9 cellular contexts compared by ENCODE assay signal in the genomic region with DNA sequence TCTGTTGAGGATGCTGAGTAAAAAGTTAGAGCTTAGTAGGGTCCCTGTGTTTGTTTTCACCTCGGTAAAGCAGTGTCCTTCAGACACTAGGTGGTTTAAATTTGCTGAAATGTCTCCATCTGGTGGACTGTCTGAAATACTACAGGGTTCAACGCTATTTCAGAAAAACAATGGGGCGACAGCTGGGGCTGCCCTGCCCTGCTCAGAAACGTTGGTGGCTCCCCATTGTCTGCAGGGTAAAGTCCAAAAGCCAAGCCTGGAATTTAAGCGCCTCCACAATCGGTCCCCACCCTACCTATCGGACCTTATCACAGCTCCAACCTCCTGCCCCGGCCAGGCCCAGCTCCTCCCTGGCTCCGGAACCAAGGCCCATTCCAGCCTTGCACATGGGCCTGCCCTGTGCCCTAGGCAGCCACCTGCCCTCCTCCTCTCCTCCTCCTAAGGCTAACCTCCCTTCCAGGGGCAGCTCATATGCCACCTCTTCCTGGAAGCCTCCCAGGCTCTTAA. TPM values are rescaled to one million over a fixed set of nuclear protein-coding genes. Genes with fewer than 3 reads are reported as not detected.
DNase-seq lines count a peak whose midpoint lies in the region; ATAC-seq, FAIRE-seq and TF ChIP-seq lines count a peak whose summit lies in the region.
"Had no signal": no experiment of that assay in that cellular context is flagged by ENCODE, and none has a peak within 500 bp of the region (broad histone marks: within the 10 kb centered on the region; RNA-seq: fewer than 3 reads in every experiment).

No MANE protein-coding gene starts in this region.

- H3K9me3 ChIP-seq in mammary epithelial cell (replicated peaks; ENCODE audit: insufficient read depth, low read length) (no peaks in the 10 kb centered on the region), stomach (no peaks in the 10 kb centered on the region)

- H3K27ac ChIP-seq in mammary epithelial cell (ENCODE audit: insufficient read depth, low read depth, low read length) (no peak overlapping the region), stomach (peak overlapping the region in 4 of 5 donors; percentile 34 to 67 (median 66))

- H3K4me3 ChIP-seq in mammary epithelial cell (replicated peaks in 1 of 3; ENCODE audit: insufficient read depth in 1 of 3, low read depth in 2 of 3, low read length in 3 of 3), result no peak overlapping the region
- no peak overlapping the region for H3K4me3 ChIP-seq in stomach

- H3K4me1 ChIP-seq in mammary epithelial cell (ENCODE audit: insufficient read depth, low read length), result peaks cover 9% of the 10 kb centered on the region
- peaks cover 18 to 50% (median 38%) of the 10 kb centered on the region in 4 donors for H3K4me1 ChIP-seq in stomach

- H3K27me3 ChIP-seq in mammary epithelial cell (ENCODE audit: insufficient read depth, low read length), result no peaks in the 10 kb centered on the region
- no peaks in the 10 kb centered on the region for H3K27me3 ChIP-seq in stomach

- H3K4me2 ChIP-seq in mammary epithelial cell (ENCODE audit: insufficient read depth, low read depth, low read length), result no peak overlapping the region

- no peak for TF ChIP-seq EP300 in stomach (IDR thresholded peaks at IDR 0.05)

- FAIRE-seq in RCC 7860 (lab: Jason Lieb, UNC), result no peak
- FAIRE-seq: A204.1 had no signal

- TF ChIP-seq CTCF in mammary epithelial cell (conservative IDR thresholded peaks at IDR 0.05 in 1 of 2, IDR thresholded peaks at IDR 0.05 in 1 of 2; ENCODE audit: extremely low read depth in 1 of 2, insufficient read depth in 1 of 2, low read depth in 1 of 2, low read length in 2 of 2), result peak; percentile 63 to 67
- peak in 5 of 7 experiments; percentile 61 to 92 (median 80) for TF ChIP-seq CTCF in stomach (IDR thresholded peaks at IDR 0.05)

- intact Hi-C loops in mammary epithelial cell (cut with micrococcal nuclease) (loop anchor here (1.0 to 10.0 kb wide), 5 partner anchors 193 to 345 kb away; partner anchors contain the start of gene PPARG), stomach (cut with DNase I; ENCODE audit: low total_unique reads) (loop anchor here (5.0 kb wide), 1 partner anchor 348 kb away; no protein-coding TSS in a partner anchor)

- dilution Hi-C loops in mammary epithelial cell (cut with HindIII; ENCODE audit: low sequenced_read_pairs), result no loop called here

- in situ Hi-C loops in mammary epithelial cell (cut with MboI; ENCODE audit: low sequenced_read_pairs in 2 of 2), result loop anchor here (5.0 kb wide), 1 partner anchor 343 kb away; no protein-coding TSS in a partner anchor

- peaks cover 5% of the 10 kb centered on the region for H3K79me2 ChIP-seq in mammary epithelial cell (ENCODE audit: insufficient read depth, low read length)

- no peak overlapping the region for H3K9ac ChIP-seq in mammary epithelial cell (ENCODE audit: insufficient read depth, low read length)

- CTCF ChIA-PET in mammary epithelial cell (lab: Charles Lee; ENCODE audit: low non-redundant PET), result interaction anchor here (0.6 to 1.5 kb wide), 5 partner anchors 28 to 347 kb away, joined by 3 to 13 read pairs (median 4); no protein-coding TSS in a partner anchor

- H3K36me3 ChIP-seq in mammary epithelial cell (ENCODE audit: insufficient read depth, low read length) (no peaks in the 10 kb centered on the region), stomach (no peaks in the 10 kb centered on the region)

- H2AFZ ChIP-seq in mammary epithelial cell (ENCODE audit: low read depth, low read length), result peak overlapping the region; percentile 58

- DNase-seq in DMS 273 (lab: John Stamatoyannopoulos, UW; ENCODE audit: unreplicated experiment) (peak; percentile 57), DMS 273 treated with DMSO at 0.1 percent for 48 hours (lab: John Stamatoyannopoulos, UW) (no peak), RCC 7860 (ENCODE audit: low spot score) (peak; percentile 35), mammary epithelial cell (peak; percentile 8), iris pigment epithelial cell (ENCODE audit: low read depth) (peak; percentile 45), stomach (peak; percentile 78)

- no peak for TF ChIP-seq POLR2A in stomach (IDR thresholded peaks at IDR 0.05)

- BruUV-seq in mammary epithelial cell (replicated peaks; lab: Mats Ljungman, UMichigan), result no TSS peak

- H4K20me1 ChIP-seq in mammary epithelial cell (ENCODE audit: insufficient read depth, low read length), result no peaks in the 10 kb centered on the region

- WGBS in mammary epithelial cell (ENCODE audit: low coverage, missing lambda C conversion rate), result 22% methylated on average over 9 of the region's 9 CpGs
- WGBS in stomach, 5 donors, result 9 to 24% (median 16%) methylated on average over 9 of the region's 9 CpGs

- ATAC-seq in HG03565 (IDR thresholded peaks at IDR 0.05; ENCODE audit: unreplicated experiment) (peak; percentile 26), HG03108 (IDR thresholded peaks at IDR 0.05; ENCODE audit: unreplicated experiment) (no peak)

RNA-seq across cellular contexts. Expression of gene TSEN2, which starts 4.3 kb away (rescaled TPM):
- total RNA-seq in mammary epithelial cell (10 to 100 TPM; 16.0 to 24.6 TPM), stomach (10 to 100 TPM; 12.9 to 43.0 (median 33.9) TPM)
- polyA plus RNA-seq in mammary epithelial cell (14.6 TPM), stomach (10 to 100 TPM; 10.7 to 16.8 (median 11.0) TPM)
- polyA minus RNA-seq in mammary epithelial cell, result 30.1 TPM
